ENCODE assay signal across 8 cellular contexts in genomic region chr5:67315082-67315801, GRCh38.
DNase-seq lines count a peak whose midpoint lies in the region; ATAC-seq and TF ChIP-seq lines count a peak whose summit lies in the region.

No MANE protein-coding gene starts in this region.

- peak in 35 of 56 donors; percentile 10 to 57 (median 29) for TF ChIP-seq CTCF in dorsolateral prefrontal cortex (IDR thresholded peaks at IDR 0.05 in 54 of 56, conservative IDR thresholded peaks at IDR 0.05 in 2 of 56; ENCODE audit: low read depth in 1 of 56, partially characterized antibody in 56 of 56)

- DNase-seq in Right ventricle myocardium inferior (ENCODE audit: missing footprints) = no peak
- no peak for DNase-seq in cardiac septum (ENCODE audit: low spot score)
- DNase-seq in dorsolateral prefrontal cortex = peak; percentile 20 to 93 (median 84)
- peak; percentile 27 to 83 for DNase-seq in lung microvascular endothelial cell (ENCODE audit: low read depth in 2 of 2)
- no peak for DNase-seq in activated T-cell treated with anti-CD3 and anti-CD28 coated beads for 4 hours
- DNase-seq in SW480 (ENCODE audit: low spot score) = no peak
- no peak for DNase-seq in hepatic stellate cell (ENCODE audit: low spot score)

- no peaks in the 10 kb centered on the region for H3K27me3 ChIP-seq in dorsolateral prefrontal cortex

- peak overlapping the region in 10 of 59 donors; percentile 1 to 35 (median 12) for H3K4me3 ChIP-seq in dorsolateral prefrontal cortex

- intact Hi-C loops in Right ventricle myocardium inferior (cut with DNase I) = no loop called here
- intact Hi-C loops in cardiac septum (cut with DNase I) = no loop called here
- intact Hi-C loops in dorsolateral prefrontal cortex (cut with DNase I) = loop anchor here (1.0 to 10.0 kb wide), 5 partner anchors 22 to 80 kb away; no protein-coding TSS in a partner anchor

- peak overlapping the region; percentile 35 to 98 (median 92) for H3K27ac ChIP-seq in dorsolateral prefrontal cortex

- ATAC-seq in Right ventricle myocardium inferior (peak; percentile 37), GM19328 (IDR thresholded peaks at IDR 0.05; ENCODE audit: unreplicated experiment) (no peak)

Comparison
In these comparisons a context has a peak if more than half of its experiments do, and no peak if none do; other contexts are left out.
1. DNase-seq: peak in dorsolateral prefrontal cortex (10 of 10) and lung microvascular endothelial cell (2 of 2); none in Right ventricle myocardium inferior (single experiment), cardiac septum (single experiment), activated T-cell treated with anti-CD3 and anti-CD28 coated beads for 4 hours (single experiment), SW480 (single experiment) and hepatic stellate cell (single experiment).
2. intact Hi-C loops: an anchor here in dorsolateral prefrontal cortex (1.0 to 10.0 kb wide); none called in Right ventricle myocardium inferior and cardiac septum.